10 cellular contexts compared by ENCODE assay signal in genomic region chr15:65355173-65355982, GRCh38. TPM values are rescaled to one million over a fixed set of nuclear protein-coding genes. Genes with fewer than 3 reads are reported as not detected.
DNase-seq lines count a peak whose midpoint lies in the region; ATAC-seq and TF ChIP-seq lines count a peak whose summit lies in the region.
"Had no signal": no experiment of that assay in that cellular context is flagged by ENCODE, and none has a peak within 500 bp of the region (broad histone marks: within the 10 kb centered on the region; RNA-seq: fewer than 3 reads in every experiment).

No MANE protein-coding gene starts in this region.

- peak overlapping the region; percentile 99 for H3K27ac ChIP-seq in neural progenitor cell

- H3K36me3 ChIP-seq in neural progenitor cell, result peaks cover 8% of the 10 kb centered on the region

- peaks cover 30% of the 10 kb centered on the region for H3K9me3 Mint-ChIP-seq in neural progenitor cell

- H3K27ac Mint-ChIP-seq in neural progenitor cell, result peak overlapping the region; percentile 94

- DNase-seq in AG09309 (ENCODE audit: low read depth), result no peak
- peak; percentile 80 for DNase-seq in NCI-H82 (lab: John Stamatoyannopoulos, UW)
- DNase-seq in fibroblast of villous mesenchyme (ENCODE audit: low read depth), result no peak
- peak; percentile 98 for DNase-seq in neural progenitor cell (ENCODE audit: low spot score)
- DNase-seq: NCI-H1092 had no signal

- H3K4me2 ChIP-seq in neural progenitor cell, result peak overlapping the region; percentile 82

- H3K79me2 ChIP-seq in neural progenitor cell (ENCODE audit: low read depth), result peaks cover 19% of the 10 kb centered on the region

- H3F3A ChIP-seq in neural progenitor cell (ENCODE audit: low read depth), result peaks cover 43% of the 10 kb centered on the region

- peaks cover 34% of the 10 kb centered on the region for H3K36me3 Mint-ChIP-seq in neural progenitor cell

- peaks cover 37% of the 10 kb centered on the region for H3K4me1 ChIP-seq in neural progenitor cell

- H4K20me1 ChIP-seq in neural progenitor cell (ENCODE audit: low read depth), result peaks cover 2% of the 10 kb centered on the region

- no peak overlapping the region for H3K9ac ChIP-seq in neural progenitor cell

- H3K9me3 ChIP-seq in neural progenitor cell (ENCODE audit: low read depth), result peaks cover 17% of the 10 kb centered on the region

- peaks cover 51% of the 10 kb centered on the region for H3K27me3 ChIP-seq in neural progenitor cell

- H3K27me3 Mint-ChIP-seq in neural progenitor cell (ENCODE audit: insufficient read depth, low read depth), result peaks cover 4% of the 10 kb centered on the region

- H3K4me1 Mint-ChIP-seq in neural progenitor cell, result peaks cover 47% of the 10 kb centered on the region

- H3K4me3 ChIP-seq in AG09309 (ENCODE audit: control insufficient read depth, low read depth, low read length) (peak overlapping the region; percentile 22), fibroblast of villous mesenchyme (ENCODE audit: low read depth, low read length) (peak overlapping the region; percentile 40), neural progenitor cell (peak overlapping the region; percentile 48)

- TF ChIP-seq CTCF in AG09309 (IDR thresholded peaks at IDR 0.05; ENCODE audit: control insufficient read depth, insufficient read depth, low read depth, low read length, missing control alignments), result no peak
- no peak for TF ChIP-seq CTCF in fibroblast of villous mesenchyme (IDR thresholded peaks at IDR 0.05; ENCODE audit: insufficient read depth, low read depth, low read length)
- TF ChIP-seq CTCF in neural progenitor cell (IDR thresholded peaks at IDR 0.05), result no peak

- no peak overlapping the region for H2AFZ ChIP-seq in neural progenitor cell (replicated peaks)

- ATAC-seq in GM18520 (IDR thresholded peaks at IDR 0.05; ENCODE audit: unreplicated experiment) (no peak), GM21717 (IDR thresholded peaks at IDR 0.05; ENCODE audit: unreplicated experiment) (no peak), HG03457 (IDR thresholded peaks at IDR 0.05; ENCODE audit: unreplicated experiment) (no peak), HG03159 (IDR thresholded peaks at IDR 0.05; ENCODE audit: unreplicated experiment) (no peak)

- H3K4me3 Mint-ChIP-seq in neural progenitor cell, result peak overlapping the region; percentile 78

RNA-seq across cellular contexts. Expression of gene IGDCC3, which starts 22.4 kb away (rescaled TPM):
- total RNA-seq in fibroblast of villous mesenchyme (under 0.01 TPM in 2 replicates), neural progenitor cell (ENCODE audit: low replicate concordance) (15.8 and 29.4 TPM in 2 replicates)
- total RNA-seq: subcutaneous adipose tissue had no signal

RNA-seq across cellular contexts. Expression of gene RNU5B-1, which starts 50.9 kb away (rescaled TPM):
- total RNA-seq in fibroblast of villous mesenchyme, result not detected in 2 replicates
- not detected in 2 replicates for total RNA-seq in neural progenitor cell (ENCODE audit: low replicate concordance)
- total RNA-seq: subcutaneous adipose tissue had no signal

RNA-seq across cellular contexts. Expression of gene RNU5A-1, which starts 59.5 kb away (rescaled TPM):
- total RNA-seq in fibroblast of villous mesenchyme (not detected in 2 replicates), neural progenitor cell (ENCODE audit: low replicate concordance) (not detected in 2 replicates)
- total RNA-seq: subcutaneous adipose tissue had no signal

Comparison
In these comparisons a context has a peak if more than half of its experiments do, and no peak if none do; other contexts are left out.
1. DNase-seq: peak in NCI-H82 (single experiment) and neural progenitor cell (single experiment); none in AG09309 (single experiment) and fibroblast of villous mesenchyme (single experiment).
2. RNA of gene IGDCC3, which starts 22.4 kb away (total RNA-seq): 15.8 to 29.4 TPM in neural progenitor cell; under 0.01 TPM in fibroblast of villous mesenchyme; every median in the first group is over 10 times any median in the second.
3. Peak in every context shown above with its lines, with median percentiles within 50 percentile points of each other: H3K4me3 ChIP-seq.